2 cellular contexts compared by ENCODE assay signal in genomic region chr22:22094921-22095320, GRCh38.
A peak's percentile ranks its signal among the peaks of the same experiment; 100 is the strongest.
TF ChIP-seq lines count a peak whose summit lies in the region.

No MANE protein-coding gene starts in this region.

TF ChIP-seq in IMR-90, 13 proteins besides CTCF, POLR2A, EP300 and RAD21 (continued from another document):
- TF ChIP-seq USF2 (IDR thresholded peaks at IDR 0.05; ENCODE audit: low read depth, low read length) (0 out of 2 replicates have a peak, but pooled peaks have one; percentile 8), FOS (IDR thresholded peaks at IDR 0.05; ENCODE audit: low read depth, low read length) (peak; percentile 69; the same call in 1 of the 2 replicates), MAZ (IDR thresholded peaks at IDR 0.05; ENCODE audit: borderline replicate concordance, low read depth, low read length) (no peak; the same call in 1 of the 2 replicates), RCOR1 (IDR thresholded peaks at IDR 0.05; ENCODE audit: insufficient replicate concordance, low read length) (no peak), MAFK (IDR thresholded peaks at IDR 0.05; ENCODE audit: low read depth, low read length) (peak; percentile 45), RFX5 (IDR thresholded peaks at IDR 0.05; ENCODE audit: low read depth, low read length) (no peak), CHD1 (IDR thresholded peaks at IDR 0.05; ENCODE audit: low read depth, low read length) (no peak), MXI1 (IDR thresholded peaks at IDR 0.05; ENCODE audit: borderline replicate concordance, low read depth, low read length) (no peak), SMC3 (IDR thresholded peaks at IDR 0.05; ENCODE audit: low read depth, low read length) (no peak), BHLHE40 (IDR thresholded peaks at IDR 0.05; ENCODE audit: low read depth, low read length) (no peak), CEBPB (IDR thresholded peaks at IDR 0.05; ENCODE audit: low read depth, low read length) (peak; percentile 86)
- TF ChIP-seq, protein P1, sequence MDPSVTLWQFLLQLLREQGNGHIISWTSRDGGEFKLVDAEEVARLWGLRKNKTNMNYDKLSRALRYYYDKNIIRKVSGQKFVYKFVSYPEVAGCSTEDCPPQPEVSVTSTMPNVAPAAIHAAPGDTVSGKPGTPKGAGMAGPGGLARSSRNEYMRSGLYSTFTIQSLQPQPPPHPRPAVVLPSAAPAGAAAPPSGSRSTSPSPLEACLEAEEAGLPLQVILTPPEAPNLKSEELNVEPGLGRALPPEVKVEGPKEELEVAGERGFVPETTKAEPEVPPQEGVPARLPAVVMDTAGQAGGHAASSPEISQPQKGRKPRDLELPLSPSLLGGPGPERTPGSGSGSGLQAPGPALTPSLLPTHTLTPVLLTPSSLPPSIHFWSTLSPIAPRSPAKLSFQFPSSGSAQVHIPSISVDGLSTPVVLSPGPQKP (IDR thresholded peaks at IDR 0.05; ENCODE audit: borderline replicate concordance, low read depth, low read length), result no peak

TF ChIP-seq in K562, 482 proteins besides CTCF, POLR2A, EP300 and RAD21 (continued from another document):
- TF ChIP-seq, protein P2, sequence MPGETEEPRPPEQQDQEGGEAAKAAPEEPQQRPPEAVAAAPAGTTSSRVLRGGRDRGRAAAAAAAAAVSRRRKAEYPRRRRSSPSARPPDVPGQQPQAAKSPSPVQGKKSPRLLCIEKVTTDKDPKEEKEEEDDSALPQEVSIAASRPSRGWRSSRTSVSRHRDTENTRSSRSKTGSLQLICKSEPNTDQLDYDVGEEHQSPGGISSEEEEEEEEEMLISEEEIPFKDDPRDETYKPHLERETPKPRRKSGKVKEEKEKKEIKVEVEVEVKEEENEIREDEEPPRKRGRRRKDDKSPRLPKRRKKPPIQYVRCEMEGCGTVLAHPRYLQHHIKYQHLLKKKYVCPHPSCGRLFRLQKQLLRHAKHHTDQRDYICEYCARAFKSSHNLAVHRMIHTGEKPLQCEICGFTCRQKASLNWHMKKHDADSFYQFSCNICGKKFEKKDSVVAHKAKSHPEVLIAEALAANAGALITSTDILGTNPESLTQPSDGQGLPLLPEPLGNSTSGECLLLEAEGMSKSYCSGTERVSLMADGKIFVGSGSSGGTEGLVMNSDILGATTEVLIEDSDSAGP (CRISPR knock-in tag; IDR thresholded peaks at IDR 0.05), result no peak
- TF ChIP-seq MXD1 (CRISPR knock-in tag; IDR thresholded peaks at IDR 0.05; ENCODE audit: borderline replicate concordance, poor library complexity, severe bottlenecking) (no peak), CBX3 (IDR thresholded peaks at IDR 0.05; ENCODE audit: borderline replicate concordance in 1 of 2, low read length in 2 of 2) (no peak), ZNF431 (CRISPR knock-in tag; IDR thresholded peaks at IDR 0.05) (no peak), E2F1 (CRISPR knock-in tag; IDR thresholded peaks at IDR 0.05) (0 out of 2 replicates have a peak, but pooled peaks have one; percentile 10), SMARCA5 (IDR thresholded peaks at IDR 0.05) (no peak), ILF3 (IDR thresholded peaks at IDR 0.05; ENCODE audit: borderline replicate concordance) (no peak), CEBPG (CRISPR knock-in tag; IDR thresholded peaks at IDR 0.05) (no peak), CEBPG (tag; conservative IDR thresholded peaks at IDR 0.05 in 1 of 2, IDR thresholded peaks at IDR 0.05 in 1 of 2) (peak in 1 of 2 experiments; percentile 46; a peak in 1 of 4 replicates), MAZ (CRISPR knock-in tag; conservative IDR thresholded peaks at IDR 0.05 in 1 of 2, IDR thresholded peaks at IDR 0.05 in 1 of 2) (no peak), TFAM (CRISPR knock-in tag; conservative IDR thresholded peaks at IDR 0.05) (no peak), TAF7 (tag; IDR thresholded peaks at IDR 0.05) (no peak), ZNF3 (CRISPR knock-in tag; IDR thresholded peaks at IDR 0.05) (no peak), KHSRP (IDR thresholded peaks at IDR 0.05) (no peak), ZFP36 (IDR thresholded peaks at IDR 0.05; ENCODE audit: low read depth, low read length, partially characterized antibody) (no peak)
- TF ChIP-seq, protein P1 (CRISPR knock-in tag; IDR thresholded peaks at IDR 0.05), result 0 out of 2 replicates have a peak, but pooled peaks have one; percentile 9
TF ChIP-seq in K562: peak in this region for 3.
